16 cellular contexts compared by ENCODE assay signal in the genomic region with DNA sequence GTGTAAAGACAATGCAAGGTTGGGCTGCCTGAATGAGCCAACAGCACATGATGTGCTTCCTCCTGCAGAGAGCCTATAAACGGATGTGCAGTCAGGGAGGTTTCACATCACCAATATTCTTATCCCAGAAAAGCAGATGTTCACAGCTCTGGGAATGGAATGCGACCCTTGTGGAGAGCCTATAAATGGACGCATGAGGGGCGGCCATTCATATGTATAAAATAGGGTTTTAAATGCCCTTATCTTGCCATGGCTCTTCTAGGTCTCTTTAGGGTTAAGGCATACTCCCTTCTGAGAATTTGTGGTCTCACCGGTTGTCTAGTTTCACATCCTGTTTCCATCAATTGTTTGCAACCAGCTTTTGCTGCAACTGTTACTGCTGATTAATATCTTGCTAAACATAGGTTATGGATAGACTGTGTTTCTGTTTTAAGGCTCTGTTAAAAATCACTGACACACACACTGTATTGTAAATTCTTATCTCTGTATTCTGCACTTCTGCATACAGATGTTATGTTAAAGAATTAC. TPM values are rescaled to one million over a fixed set of nuclear protein-coding genes. Genes with fewer than 3 reads are reported as not detected.
DNase-seq lines count a peak whose midpoint lies in the region; ATAC-seq, FAIRE-seq and TF ChIP-seq lines count a peak whose summit lies in the region.
"Had no signal": no experiment of that assay in that cellular context is flagged by ENCODE, and none has a peak within 500 bp of the region (broad histone marks: within the 10 kb centered on the region; RNA-seq: fewer than 3 reads in every experiment).

No MANE protein-coding gene starts in this region.

- CTCF ChIA-PET in CD4-positive, alpha-beta memory T cell (lab: Charles Lee; ENCODE audit: partially characterized antibody) = no interaction called here

- FAIRE-seq in GM12892 (lab: Jason Lieb, UNC) = peak; percentile 90
- FAIRE-seq: astrocyte, D721Med, frontal cortex, kidney had no signal

- H3K36me3 ChIP-seq in CD4-positive, alpha-beta memory T cell (ENCODE audit: insufficient read depth, low read length) = no peaks in the 10 kb centered on the region

- ATAC-seq in HG02763 (IDR thresholded peaks at IDR 0.05; ENCODE audit: unreplicated experiment) = no peak
- ATAC-seq: GM23338, right cardiac atrium had no signal

- intact Hi-C loops in CD4-positive, alpha-beta memory T cell (cut with micrococcal nuclease) = loop anchor here (2.0 kb wide), 1 partner anchor 29 kb away; no protein-coding TSS in a partner anchor

- peak; percentile 52 to 70 (median 61) for DNase-seq in CD4-positive, alpha-beta memory T cell
- no peak for DNase-seq in GM12892 (ENCODE audit: insufficient read length)
- DNase-seq in SIG-M5 (lab: John Stamatoyannopoulos, UW) = peak; percentile 64
- peak; percentile 18 for DNase-seq in dermis blood vessel endothelial cell
- DNase-seq in NCI-H1694 (lab: John Stamatoyannopoulos, UW) = no peak
- no peak for DNase-seq in NCI-H526 (lab: John Stamatoyannopoulos, UW)
- DNase-seq: effector CD4-positive, alpha-beta T cell; kidney; NCI-H82; right cardiac atrium had no signal

- H3K4me1 Mint-ChIP-seq in CD4-positive, alpha-beta memory T cell = peaks cover 26 to 55% (median 40%) of the 10 kb centered on the region in 4 donors

- peaks cover 0 to 33% (median 27%) of the 10 kb centered on the region in 8 donors for H3K9me3 Mint-ChIP-seq in CD4-positive, alpha-beta memory T cell

- H3K27ac ChIP-seq in CD4-positive, alpha-beta memory T cell (ENCODE audit: low read depth, low read length) = no peak overlapping the region

- no peak for TF ChIP-seq POLR2A in GM12892 (IDR thresholded peaks at IDR 0.05; ENCODE audit: low read depth, low read length)

- peak overlapping the region; percentile 32 to 90 (median 73) for H3K27ac Mint-ChIP-seq in CD4-positive, alpha-beta memory T cell
- H3K27ac Mint-ChIP-seq: GM23338 had no signal

- H3K9me3 ChIP-seq in CD4-positive, alpha-beta memory T cell (ENCODE audit: control insufficient read depth in 1 of 2, low read length in 2 of 2) = no peaks in the 10 kb centered on the region

- H3K4me1 ChIP-seq in CD4-positive, alpha-beta memory T cell (ENCODE audit: insufficient read depth, low read length) = peaks cover 37% of the 10 kb centered on the region

- H3K27me3 ChIP-seq in CD4-positive, alpha-beta memory T cell (ENCODE audit: insufficient read depth, low read length) = no peaks in the 10 kb centered on the region

- H3K36me3 Mint-ChIP-seq in CD4-positive, alpha-beta memory T cell = peaks cover 4 to 8% of the 10 kb centered on the region in 2 donors

- H3K4me3 ChIP-seq in CD4-positive, alpha-beta memory T cell (ENCODE audit: low read length in 2 of 2) = no peak overlapping the region
- H3K4me3 ChIP-seq: GM23338 had no signal

- POLR2A ChIA-PET in CD4-positive, alpha-beta memory T cell (lab: Charles Lee; ENCODE audit: partially characterized antibody) = interaction anchor here (0.9 to 2.1 kb wide), 6 partner anchors 29 to 147 kb away, joined by 3 to 6 read pairs (median 3); partner anchors contain the start of gene SLFN11

- H3K27me3 Mint-ChIP-seq in CD4-positive, alpha-beta memory T cell = no peaks in the 10 kb centered on the region

- peak overlapping the region; percentile 18 to 88 (median 74) for H3K4me3 Mint-ChIP-seq in CD4-positive, alpha-beta memory T cell
- H3K4me3 Mint-ChIP-seq: GM23338 had no signal

RNA-seq across cellular contexts. Expression of gene SLFN11, which starts 31.9 kb away (rescaled TPM):
- 10 to 100 TPM; 72.4 to 74.2 TPM for total RNA-seq in CD4-positive, alpha-beta memory T cell
- polyA plus RNA-seq in CD4-positive, alpha-beta memory T cell = 10 to 100 TPM in 1 of 2 donors, 1 to 10 TPM in 1; 6.6 to 13.6 TPM
- polyA plus RNA-seq in GM12892 (2012; ENCODE audit: missing spikeins) = 17.1 TPM
- 83.3 and 103 TPM in 2 replicates for total RNA-seq in dermis blood vessel endothelial cell
- total RNA-seq: GM23338, MCF 10A had no signal
- polyA plus RNA-seq: GM23338 had no signal

Comparison
In these comparisons a context has a peak if more than half of its experiments do, and no peak if none do; other contexts are left out.
1. DNase-seq: peak in CD4-positive, alpha-beta memory T cell (5 of 5), SIG-M5 (single experiment) and dermis blood vessel endothelial cell (single experiment); none in GM12892 (single experiment), NCI-H1694 (single experiment) and NCI-H526 (0 of 2).